In genomic region chr11:96215094-96215782, GRCh38 we compare ENCODE assay signal across 8 cellular contexts.
DNase-seq lines count a peak whose midpoint lies in the region; ATAC-seq and TF ChIP-seq lines count a peak whose summit lies in the region.

No MANE protein-coding gene starts in this region.

- peaks cover 99% of the 10 kb centered on the region for H3K4me1 ChIP-seq in CD4-positive, alpha-beta memory T cell (ENCODE audit: insufficient read depth, low read length)

- no peaks in the 10 kb centered on the region for H3K27me3 ChIP-seq in CD4-positive, alpha-beta memory T cell (ENCODE audit: insufficient read depth, low read length)

- TF ChIP-seq CTCF in activated CD8-positive, alpha-beta T cell treated with anti-CD3 and anti-CD28 coated beads for 36 hours (IDR thresholded peaks at IDR 0.05), result no peak

- no peaks in the 10 kb centered on the region for H3K9me3 ChIP-seq in CD4-positive, alpha-beta memory T cell (ENCODE audit: control insufficient read depth in 1 of 2, low read length in 2 of 2)

- H3K4me3 ChIP-seq in CD4-positive, alpha-beta memory T cell (ENCODE audit: low read length in 2 of 2), result peak overlapping the region in 1 of 2 donors; percentile 14

- POLR2A ChIA-PET in CD4-positive, alpha-beta memory T cell (lab: Charles Lee; ENCODE audit: partially characterized antibody), result interaction anchor here (0.7 to 6.0 kb wide), 24 partner anchors 7 to 201 kb away, joined by 3 to 53 read pairs (median 5); partner anchors contain the start of genes CCDC82, JRKL and MAML2
- POLR2A ChIA-PET in activated CD8-positive, alpha-beta T cell treated with anti-CD3 and anti-CD28 coated beads for 36 hours (lab: Charles Lee), result interaction anchor here (0.6 to 2.3 kb wide), 7 partner anchors 11 to 179 kb away, joined by 3 to 9 read pairs (median 4); partner anchors contain the start of gene MAML2

- H3K36me3 Mint-ChIP-seq in CD4-positive, alpha-beta memory T cell, result peaks cover 0 to 3% of the 10 kb centered on the region in 2 donors
- peaks cover 6% of the 10 kb centered on the region for H3K36me3 Mint-ChIP-seq in activated CD8-positive, alpha-beta T cell treated with anti-CD3 and anti-CD28 coated beads for 36 hours (ENCODE audit: low read depth)
- H3K36me3 Mint-ChIP-seq in stimulated activated naive CD8-positive, alpha-beta T cell treated with anti-CD3 and anti-CD28 coated beads, Interleukin-15, Interleukin-2, amounts not matched to agents 100 ng/mL and 50 ng/mL, for 24 hours (ENCODE audit: low read depth), result peaks cover 4% of the 10 kb centered on the region

- peaks cover 62 to 89% (median 77%) of the 10 kb centered on the region in 4 donors for H3K4me1 Mint-ChIP-seq in CD4-positive, alpha-beta memory T cell
- peaks cover 84% of the 10 kb centered on the region for H3K4me1 Mint-ChIP-seq in activated CD8-positive, alpha-beta T cell treated with anti-CD3 and anti-CD28 coated beads for 36 hours (ENCODE audit: low read depth)
- H3K4me1 Mint-ChIP-seq in stimulated activated naive CD8-positive, alpha-beta T cell treated with anti-CD3 and anti-CD28 coated beads, Interleukin-15, Interleukin-2, amounts not matched to agents 100 ng/mL and 50 ng/mL, for 24 hours (ENCODE audit: low read depth), result peaks cover 93% of the 10 kb centered on the region

- H3K27ac Mint-ChIP-seq in CD4-positive, alpha-beta memory T cell, result peak overlapping the region; percentile 89 to 96 (median 94)
- H3K27ac Mint-ChIP-seq in activated CD8-positive, alpha-beta T cell treated with anti-CD3 and anti-CD28 coated beads for 36 hours, result peak overlapping the region; percentile 97
- H3K27ac Mint-ChIP-seq in stimulated activated naive CD8-positive, alpha-beta T cell treated with anti-CD3 and anti-CD28 coated beads, Interleukin-15, Interleukin-2, amounts not matched to agents 100 ng/mL and 50 ng/mL, for 24 hours, result peak overlapping the region; percentile 97

- peak; percentile 41 to 47 (median 45) for DNase-seq in CD4-positive, alpha-beta memory T cell
- DNase-seq in activated CD8-positive, alpha-beta T cell treated with anti-CD3 and anti-CD28 coated beads for 36 hours, result peak; percentile 61
- DNase-seq in Right ventricle myocardium superior (no peak), hepatic stellate cell (ENCODE audit: low spot score) (no peak), nucleus accumbens (lab: John Stamatoyannopoulos, UW) (no peak)

- CTCF ChIA-PET in CD4-positive, alpha-beta memory T cell (lab: Charles Lee; ENCODE audit: partially characterized antibody), result interaction anchor here (0.6 to 3.8 kb wide), 6 partner anchors 9 to 127 kb away, joined by 4 to 41 read pairs (median 6); partner anchors contain the start of gene MAML2
- CTCF ChIA-PET in activated CD8-positive, alpha-beta T cell treated with anti-CD3 and anti-CD28 coated beads for 36 hours (lab: Charles Lee), result interaction anchor here (0.6 to 3.0 kb wide), 11 partner anchors 10 to 203 kb away, joined by 3 to 14 read pairs (median 3); partner anchors contain the start of gene MAML2

- H3K27me3 Mint-ChIP-seq in CD4-positive, alpha-beta memory T cell, result no peaks in the 10 kb centered on the region
- no peaks in the 10 kb centered on the region for H3K27me3 Mint-ChIP-seq in activated CD8-positive, alpha-beta T cell treated with anti-CD3 and anti-CD28 coated beads for 36 hours
- H3K27me3 Mint-ChIP-seq in stimulated activated naive CD8-positive, alpha-beta T cell treated with anti-CD3 and anti-CD28 coated beads, Interleukin-15, Interleukin-2, amounts not matched to agents 100 ng/mL and 50 ng/mL, for 24 hours, result no peaks in the 10 kb centered on the region

- peaks cover 0 to 3% (median 0%) of the 10 kb centered on the region in 8 donors for H3K9me3 Mint-ChIP-seq in CD4-positive, alpha-beta memory T cell
- no peaks in the 10 kb centered on the region for H3K9me3 Mint-ChIP-seq in activated CD8-positive, alpha-beta T cell treated with anti-CD3 and anti-CD28 coated beads for 36 hours
- no peaks in the 10 kb centered on the region for H3K9me3 Mint-ChIP-seq in stimulated activated naive CD8-positive, alpha-beta T cell treated with anti-CD3 and anti-CD28 coated beads, Interleukin-15, Interleukin-2, amounts not matched to agents 100 ng/mL and 50 ng/mL, for 24 hours

- ATAC-seq in GM19328 (IDR thresholded peaks at IDR 0.05; ENCODE audit: unreplicated experiment) (peak; percentile 65), HG03280 (IDR thresholded peaks at IDR 0.05; ENCODE audit: unreplicated experiment) (peak; percentile 55), Right ventricle myocardium superior (ENCODE audit: poor library complexity) (peak; percentile 8)
- peak; percentile 64 for ATAC-seq in activated CD8-positive, alpha-beta T cell treated with anti-CD3 and anti-CD28 coated beads for 36 hours

- peak overlapping the region; percentile 62 for H3K27ac ChIP-seq in CD4-positive, alpha-beta memory T cell (ENCODE audit: low read depth, low read length)

- H3K4me3 Mint-ChIP-seq in CD4-positive, alpha-beta memory T cell, result peak overlapping the region; percentile 37 to 82 (median 71)
- H3K4me3 Mint-ChIP-seq in activated CD8-positive, alpha-beta T cell treated with anti-CD3 and anti-CD28 coated beads for 36 hours, result peak overlapping the region; percentile 60
- peak overlapping the region; percentile 67 for H3K4me3 Mint-ChIP-seq in stimulated activated naive CD8-positive, alpha-beta T cell treated with anti-CD3 and anti-CD28 coated beads, Interleukin-15, Interleukin-2, amounts not matched to agents 100 ng/mL and 50 ng/mL, for 24 hours

- no peaks in the 10 kb centered on the region for H3K36me3 ChIP-seq in CD4-positive, alpha-beta memory T cell (ENCODE audit: insufficient read depth, low read length)

- intact Hi-C loops in CD4-positive, alpha-beta memory T cell (cut with micrococcal nuclease), result loop anchor here (1.0 to 5.0 kb wide), 3 partner anchors 8 to 203 kb away; no protein-coding TSS in a partner anchor
- intact Hi-C loops in activated CD8-positive, alpha-beta T cell treated with anti-CD3 and anti-CD28 coated beads for 36 hours (cut with micrococcal nuclease), result no loop called here
- intact Hi-C loops in Right ventricle myocardium superior (cut with DNase I), result no loop called here

Comparison
In these comparisons a context has a peak if more than half of its experiments do, and no peak if none do; other contexts are left out.
1. DNase-seq: peak in CD4-positive, alpha-beta memory T cell (5 of 5) and activated CD8-positive, alpha-beta T cell treated with anti-CD3 and anti-CD28 coated beads for 36 hours (single experiment); none in Right ventricle myocardium superior (single experiment), hepatic stellate cell (single experiment) and nucleus accumbens (0 of 56).
2. ATAC-seq: peak in every context shown above with its lines; median percentile 65 in GM19328; 64 in activated CD8-positive, alpha-beta T cell treated with anti-CD3 and anti-CD28 coated beads for 36 hours; 55 in HG03280; 8 in Right ventricle myocardium superior.
3. Peak in every context shown above with its lines, with median percentiles within 50 percentile points of each other: H3K27ac Mint-ChIP-seq and H3K4me3 Mint-ChIP-seq.